In the genomic region with DNA sequence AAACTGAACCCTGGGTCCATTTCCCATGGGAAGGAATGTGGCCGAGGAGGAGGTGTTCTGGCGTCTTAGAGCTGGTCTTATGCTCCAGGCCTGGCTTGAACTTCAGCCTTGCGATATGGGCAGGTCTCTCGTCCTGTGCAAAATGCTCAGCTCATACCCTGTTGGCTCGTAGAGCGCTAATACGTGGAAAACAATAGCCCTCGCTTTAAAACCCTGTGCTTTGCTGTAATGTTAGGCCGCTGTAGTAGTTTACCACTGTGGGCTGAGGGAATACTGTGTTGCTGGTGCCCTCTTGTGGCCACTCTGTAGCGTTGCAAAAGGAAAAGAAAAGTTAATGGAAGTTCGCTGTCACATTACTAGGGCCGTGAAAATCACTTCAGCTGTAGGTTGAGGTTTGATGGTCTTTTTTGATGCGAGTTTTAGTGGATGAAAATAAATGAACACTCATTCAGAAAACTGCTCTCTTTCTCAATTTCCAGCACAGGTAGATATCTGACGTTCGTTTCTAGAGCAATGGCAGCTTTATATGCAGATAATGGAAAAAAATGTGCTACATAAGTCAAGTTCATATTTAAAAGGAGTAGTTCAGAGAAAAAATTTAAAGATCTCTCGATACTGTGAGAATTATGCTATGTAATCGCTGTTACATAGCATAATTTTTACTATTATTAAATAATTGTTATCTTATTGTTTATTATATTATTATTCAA, we compare ENCODE assay signal across 8 cellular contexts.
A peak's percentile ranks its signal among the peaks of the same experiment; 100 is the strongest.
DNase-seq lines count a peak whose midpoint lies in the region; ATAC-seq, FAIRE-seq and TF ChIP-seq lines count a peak whose summit lies in the region.

No MANE protein-coding gene starts in this region.

- H3K27me3 ChIP-seq in KMS-11 (ENCODE audit: insufficient read depth, low read depth) = no peaks in the 10 kb centered on the region

- TF ChIP-seq CTCF in KMS-11 (conservative IDR thresholded peaks at IDR 0.05; ENCODE audit: low read depth, low read length) = peak; percentile 85
- peak; percentile 95 for TF ChIP-seq CTCF in progenitor cell of endocrine pancreas (IDR thresholded peaks at IDR 0.05; ENCODE audit: unreplicated experiment)

- H3K36me3 Mint-ChIP-seq in progenitor cell of endocrine pancreas (ENCODE audit: insufficient read depth) = no peaks in the 10 kb centered on the region

- peak; percentile 54 for FAIRE-seq in G401.6 (lab: Jason Lieb, UNC)

- H4K20me1 ChIP-seq in KMS-11 (ENCODE audit: insufficient read depth) = no peaks in the 10 kb centered on the region

- H3K27ac Mint-ChIP-seq in progenitor cell of endocrine pancreas = no peak overlapping the region

- DNase-seq in RKO (ENCODE audit: low spot score) (peak; percentile 76), globus pallidus (ENCODE audit: low spot score) (peak; percentile 44), progenitor cell of endocrine pancreas (ENCODE audit: low spot score, unreplicated experiment) (peak; percentile 25), mesenteric fat pad (ENCODE audit: low spot score) (no peak)
- peak; percentile 20 for DNase-seq in activated effector memory CD4-positive, alpha-beta T cell treated with Interleukin-2 at 50 U/mL for 16 hours

- no peak overlapping the region for H3K4me3 Mint-ChIP-seq in progenitor cell of endocrine pancreas (ENCODE audit: low read depth)

- H3K36me3 ChIP-seq in KMS-11 (ENCODE audit: insufficient read depth) = no peaks in the 10 kb centered on the region

- no peaks in the 10 kb centered on the region for H3K9me3 Mint-ChIP-seq in progenitor cell of endocrine pancreas (ENCODE audit: low read depth)

- no peak overlapping the region for H3K4me3 ChIP-seq in KMS-11 (IDR thresholded peaks at IDR 0.05; ENCODE audit: insufficient read depth, low read depth, low read length)

- no peak overlapping the region for H3K27ac ChIP-seq in KMS-11

- H3K4me2 ChIP-seq in KMS-11 = peak overlapping the region; percentile 50; the same call in 1 of the 2 replicates

- H2AFZ ChIP-seq in KMS-11 (ENCODE audit: low read depth) = peak overlapping the region; percentile 8; the same call in 1 of the 2 replicates

- H3K9ac ChIP-seq in KMS-11 = no peak overlapping the region

- no peaks in the 10 kb centered on the region for H3K4me1 Mint-ChIP-seq in progenitor cell of endocrine pancreas (ENCODE audit: low read depth)

- ATAC-seq in GM21737 (IDR thresholded peaks at IDR 0.05; ENCODE audit: unreplicated experiment) = peak; percentile 86

- no peaks in the 10 kb centered on the region for H3K27me3 Mint-ChIP-seq in progenitor cell of endocrine pancreas

- no peaks in the 10 kb centered on the region for H3K79me2 ChIP-seq in KMS-11 (ENCODE audit: insufficient read depth, low read depth)

- H3K4me1 ChIP-seq in KMS-11 (ENCODE audit: low read depth, poor library complexity, severe bottlenecking) = no peaks in the 10 kb centered on the region
